13 cellular contexts compared by ENCODE assay signal in the genomic region with DNA sequence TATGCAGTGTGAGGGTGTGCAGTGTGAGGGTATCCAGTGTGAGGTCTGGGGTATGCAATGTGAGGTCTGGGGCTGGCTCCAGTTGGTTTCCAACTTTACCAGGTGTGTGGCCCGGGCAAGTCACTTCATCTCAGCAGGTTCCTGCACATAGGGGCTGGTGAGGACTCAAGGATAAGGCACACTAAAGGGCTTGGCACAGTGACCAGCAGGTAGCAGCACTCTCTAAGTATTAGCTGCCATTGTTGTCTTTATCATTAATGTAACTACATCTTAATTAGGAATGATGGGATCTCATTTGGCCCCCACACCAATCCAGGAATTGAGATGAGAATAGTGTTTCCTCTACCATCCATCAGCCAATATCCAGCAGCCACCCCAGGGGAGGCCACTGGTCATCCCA.
DNase-seq lines count a peak whose midpoint lies in the region; ATAC-seq and TF ChIP-seq lines count a peak whose summit lies in the region.
"Had no signal": no experiment of that assay in that cellular context is flagged by ENCODE, and none has a peak within 500 bp of the region (broad histone marks: within the 10 kb centered on the region; RNA-seq: fewer than 3 reads in every experiment).

No MANE protein-coding gene starts in this region.

- H3K4me1 ChIP-seq in Panc1 (ENCODE audit: control insufficient read depth, insufficient read depth, low read length) (peaks cover 53% of the 10 kb centered on the region), trophoblast cell (ENCODE audit: control insufficient read depth in 1 of 2, insufficient read depth in 2 of 2, low read length in 2 of 2) (peaks cover 21 to 42% of the 10 kb centered on the region in 2 experiments), Caco-2 (no peaks in the 10 kb centered on the region)

- no peak overlapping the region for H3K23ac ChIP-seq in trophoblast cell (ENCODE audit: low read length)

- no CpG with 5 or more reads among the region's 1 CpG for WGBS in trophoblast cell (ENCODE audit: extremely low coverage, insufficient coverage, insufficient read length)

- CTCF ChIA-PET in Panc1 (lab: Charles Lee): no interaction called here
- CTCF ChIA-PET in Caco-2 (lab: Charles Lee): no interaction called here

- no peak overlapping the region for H4K12ac ChIP-seq in trophoblast cell (ENCODE audit: low read depth, low read length)

- H2BK120ac ChIP-seq in trophoblast cell (ENCODE audit: insufficient read depth, low read length, poor library complexity): no peak overlapping the region

- H3K79me1 ChIP-seq in trophoblast cell (ENCODE audit: low read length): peaks cover 12% of the 10 kb centered on the region

- H3K27me3 ChIP-seq in Panc1 (ENCODE audit: control insufficient read depth, insufficient read depth, low read length): no peaks in the 10 kb centered on the region
- no peaks in the 10 kb centered on the region for H3K27me3 ChIP-seq in trophoblast cell (ENCODE audit: insufficient read depth, low read length)
- no peaks in the 10 kb centered on the region; the same call in 1 of the 2 replicates for H3K27me3 ChIP-seq in Caco-2 (replicated peaks; ENCODE audit: control insufficient read depth, insufficient read depth, low read length)
- H3K27me3 ChIP-seq in dorsolateral prefrontal cortex: peaks cover 0 to 2% (median 0%) of the 10 kb centered on the region in 45 donors
- H3K27me3 ChIP-seq: BLaER1 treated with 17β-estradiol and CSF1 and Interleukin-3, amounts not matched to agents 10 nM and 100 nM had no signal

- no peak overlapping the region for H3K9ac ChIP-seq in trophoblast cell (ENCODE audit: low read length)
- H3K9ac ChIP-seq: BLaER1 treated with 17β-estradiol and CSF1 and Interleukin-3, amounts not matched to agents 10 nM and 100 nM had no signal

- no peaks in the 10 kb centered on the region for H3K27me3 Mint-ChIP-seq in Caco-2 (ENCODE audit: insufficient read depth, unreplicated experiment)

- no peak overlapping the region for H3K4me2 ChIP-seq in trophoblast cell (ENCODE audit: low read length)
- H3K4me2 ChIP-seq: BLaER1 treated with 17β-estradiol and CSF1 and Interleukin-3, amounts not matched to agents 10 nM and 100 nM had no signal

- no peaks in the 10 kb centered on the region for H3K9me3 Mint-ChIP-seq in Caco-2 (ENCODE audit: unreplicated experiment)

- BruUV-seq in Panc1 (replicated peaks; lab: Mats Ljungman, UMichigan): no TSS peak
- BruUV-seq in Caco-2 (replicated peaks; lab: Mats Ljungman, UMichigan): no TSS peak

- H3K79me2 ChIP-seq in trophoblast cell (ENCODE audit: control insufficient read depth, insufficient read depth, low read length, poor library complexity): peaks cover 2% of the 10 kb centered on the region

- H3K27ac ChIP-seq in Panc1 (ENCODE audit: low read length) (no peak overlapping the region), trophoblast cell (ENCODE audit: low read depth, low read length) (no peak overlapping the region), dorsolateral prefrontal cortex (no peak overlapping the region)
- H3K27ac ChIP-seq: BLaER1 treated with 17β-estradiol and CSF1 and Interleukin-3, amounts not matched to agents 10 nM and 100 nM had no signal

- no peak overlapping the region for H2AK5ac ChIP-seq in trophoblast cell (ENCODE audit: low read length)

- no peak overlapping the region for H3K27ac Mint-ChIP-seq in Caco-2 (ENCODE audit: unreplicated experiment)

- no peaks in the 10 kb centered on the region for H3K9me3 ChIP-seq in Panc1 (ENCODE audit: control insufficient read depth, insufficient read depth, low read depth, low read length)
- peaks cover 6% of the 10 kb centered on the region for H3K9me3 ChIP-seq in trophoblast cell (ENCODE audit: insufficient read depth, low read depth, low read length)
- no peaks in the 10 kb centered on the region for H3K9me3 ChIP-seq in Caco-2
- H3K9me3 ChIP-seq: BLaER1 treated with 17β-estradiol and CSF1 and Interleukin-3, amounts not matched to agents 10 nM and 100 nM had no signal

- no peak overlapping the region for H3K14ac ChIP-seq in trophoblast cell (ENCODE audit: low read length)

- H3K36me3 ChIP-seq in Panc1 (ENCODE audit: control insufficient read depth, insufficient read depth, low read length) (no peaks in the 10 kb centered on the region), trophoblast cell (ENCODE audit: control insufficient read depth in 1 of 2, insufficient read depth in 2 of 2, low read length in 2 of 2) (peaks cover 5 to 9% of the 10 kb centered on the region in 2 experiments), Caco-2 (ENCODE audit: control insufficient read depth, insufficient read depth, low read length) (no peaks in the 10 kb centered on the region)
- H3K36me3 ChIP-seq: BLaER1 treated with 17β-estradiol and CSF1 and Interleukin-3, amounts not matched to agents 10 nM and 100 nM had no signal

- no peak overlapping the region for H3K4me3 ChIP-seq in Panc1 (ENCODE audit: low read depth in 2 of 2, low read length in 2 of 2)
- H3K4me3 ChIP-seq in epithelial cell of proximal tubule (ENCODE audit: low read depth, low read length): no peak overlapping the region
- H3K4me3 ChIP-seq in trophoblast cell (ENCODE audit: low read depth, low read length): peak overlapping the region; percentile 8
- no peak overlapping the region for H3K4me3 ChIP-seq in Caco-2 (ENCODE audit: low read depth, low read length)
- H3K4me3 ChIP-seq in dorsolateral prefrontal cortex: no peak overlapping the region
- H3K4me3 ChIP-seq: BLaER1 treated with 17β-estradiol and CSF1 and Interleukin-3, amounts not matched to agents 10 nM and 100 nM had no signal

- in situ Hi-C loops in Panc1 (cut with HindIII; ENCODE audit: low pct_unique_long_range_greater_than_20kb, low sequenced_read_pairs): no loop called here

- H2BK12ac ChIP-seq in trophoblast cell (ENCODE audit: low read length): no peak overlapping the region

- no peak overlapping the region for H2AFZ ChIP-seq in trophoblast cell (ENCODE audit: insufficient read depth, low read length, poor library complexity)

- no peaks in the 10 kb centered on the region for H3K36me3 Mint-ChIP-seq in Caco-2 (ENCODE audit: insufficient read depth, unreplicated experiment)
- H3K36me3 Mint-ChIP-seq: CD4-positive, CD25-positive, alpha-beta regulatory T cell had no signal

- H3K4ac ChIP-seq in trophoblast cell (ENCODE audit: low read depth, low read length): no peak overlapping the region

- peak; percentile 37 for ATAC-seq in Panc1
- no peak for ATAC-seq in Right ventricle myocardium superior (ENCODE audit: poor library complexity)
- ATAC-seq in HG02852 (IDR thresholded peaks at IDR 0.05; ENCODE audit: unreplicated experiment): no peak

- POLR2A ChIA-PET in Panc1 (lab: Charles Lee): no interaction called here
- POLR2A ChIA-PET in Caco-2 (lab: Charles Lee): no interaction called here

- H3K4me3 Mint-ChIP-seq in Caco-2 (ENCODE audit: unreplicated experiment): no peak overlapping the region
- H3K4me3 Mint-ChIP-seq: CD4-positive, CD25-positive, alpha-beta regulatory T cell had no signal

- no peak for TF ChIP-seq EP300 in Ishikawa (IDR thresholded peaks at IDR 0.05; ENCODE audit: borderline replicate concordance)

- no peak overlapping the region for H3K18ac ChIP-seq in trophoblast cell (ENCODE audit: low read length)

- TF ChIP-seq RAD21 in Ishikawa (IDR thresholded peaks at IDR 0.05; ENCODE audit: low read depth): peak; percentile 47; the same call in 1 of the 2 replicates

- TF ChIP-seq CTCF in Panc1 (IDR thresholded peaks at IDR 0.05): no peak; the same call in 1 of the 2 replicates
- peak; percentile 26 for TF ChIP-seq CTCF in epithelial cell of proximal tubule (conservative IDR thresholded peaks at IDR 0.05; ENCODE audit: low read depth, low read length)
- TF ChIP-seq CTCF in Caco-2 (IDR thresholded peaks at IDR 0.05; ENCODE audit: insufficient read depth in 1 of 2, low read depth in 1 of 2, low read length in 1 of 2, severe bottlenecking in 1 of 2, unreplicated experiment in 1 of 2): no peak
- TF ChIP-seq CTCF in dorsolateral prefrontal cortex (IDR thresholded peaks at IDR 0.05 in 54 of 56, conservative IDR thresholded peaks at IDR 0.05 in 2 of 56; ENCODE audit: low read depth in 1 of 56, partially characterized antibody in 56 of 56): no peak

- H2BK5ac ChIP-seq in trophoblast cell (ENCODE audit: low read depth, low read length, poor library complexity): no peak overlapping the region

- peaks cover 17% of the 10 kb centered on the region for H3K4me1 Mint-ChIP-seq in Caco-2 (ENCODE audit: low read depth, unreplicated experiment)
- H3K4me1 Mint-ChIP-seq: CD4-positive, CD25-positive, alpha-beta regulatory T cell had no signal

- no peak overlapping the region for H4K91ac ChIP-seq in trophoblast cell (ENCODE audit: low read depth, low read length)

- no peak for DNase-seq in Panc1 (ENCODE audit: low read depth, low spot score)
- DNase-seq in epithelial cell of proximal tubule (ENCODE audit: low read depth): no peak
- no peak for DNase-seq in trophoblast cell
- no peak for DNase-seq in Right ventricle myocardium superior
- no peak for DNase-seq in Caco-2
- no peak for DNase-seq in dorsolateral prefrontal cortex
- DNase-seq: ACHN; Calu3; CD4-positive, CD25-positive, alpha-beta regulatory T cell; DMS 273 treated with DMSO at 0.1 percent for 48 hours had no signal

- no peak overlapping the region for H4K8ac ChIP-seq in trophoblast cell (ENCODE audit: low read depth, low read length)

- intact Hi-C loops in Panc1 (cut with micrococcal nuclease; ENCODE audit: unreplicated experiment): no loop called here
- intact Hi-C loops in Right ventricle myocardium superior (cut with DNase I): no loop called here
- intact Hi-C loops in Caco-2 (cut with micrococcal nuclease; ENCODE audit: unreplicated experiment): no loop called here
- intact Hi-C loops in dorsolateral prefrontal cortex (cut with DNase I): no loop called here

TF ChIP-seq in Ishikawa, 13 proteins besides CTCF, POLR2A, EP300 and RAD21 (continues in another document):
- TF ChIP-seq ZBTB7A (IDR thresholded peaks at IDR 0.05; ENCODE audit: low read depth) (no peak), YY1 (IDR thresholded peaks at IDR 0.05; ENCODE audit: low read depth) (no peak)
